Comparison of ENCODE assay signal across 12 cellular contexts in genomic region chr18:23572570-23572969, GRCh38.
"Had no signal": no experiment of that assay in that cellular context is flagged by ENCODE, and none has a peak within 500 bp of the region (broad histone marks: within the 10 kb centered on the region; RNA-seq: fewer than 3 reads in every experiment).

No MANE protein-coding gene starts in this region.

- H3K27ac ChIP-seq: foreskin keratinocyte had no signal

- DNase-seq: activated CD4-positive, alpha-beta T cell treated with anti-CD3 and anti-CD28 coated beads, Interleukin-2, amount 50 U/mL, for 48 hours; activated CD4-positive, CD25-positive, alpha-beta regulatory T cell; activated naive CD4-positive, alpha-beta T cell; activated naive CD8-positive, alpha-beta T cell treated with anti-CD3 and anti-CD28 coated beads, Interleukin-2, amount 50 U/mL, for 24 hours; activated T-cell treated with anti-CD3 and anti-CD28 coated beads, Interleukin-2, amount 50 U/mL, for 4 hours; foreskin keratinocyte; posterior cingulate gyrus; SK-N-SH; T-helper 2 cell; transverse colon had no signal

- H3K4me3 Mint-ChIP-seq: activated naive CD8-positive, alpha-beta T cell treated with anti-CD3 and anti-CD28 coated beads, Interleukin-2, amount 50 U/mL, for 24 hours; stimulated activated memory B cell treated with anti-CD40 and anti-IgM and Interleukin-4, amounts not matched to agents 10 μg/mL and 1 μg/mL and 100 μg/mL, for 72 hours had no signal

- H3K9me3 Mint-ChIP-seq: activated naive CD8-positive, alpha-beta T cell treated with anti-CD3 and anti-CD28 coated beads, Interleukin-2, amount 50 U/mL, for 24 hours; activated T-cell treated with anti-CD3 and anti-CD28 coated beads, Interleukin-2, amount 50 U/mL, for 4 hours; stimulated activated memory B cell treated with anti-CD40 and anti-IgM and Interleukin-4, amounts not matched to agents 10 μg/mL and 1 μg/mL and 100 μg/mL, for 72 hours had no signal

- H3K27me3 Mint-ChIP-seq: activated naive CD8-positive, alpha-beta T cell treated with anti-CD3 and anti-CD28 coated beads, Interleukin-2, amount 50 U/mL, for 24 hours; stimulated activated memory B cell treated with anti-CD40 and anti-IgM and Interleukin-4, amounts not matched to agents 10 μg/mL and 1 μg/mL and 100 μg/mL, for 72 hours had no signal

- H3K27me3 ChIP-seq: foreskin keratinocyte, transverse colon had no signal

- ATAC-seq: activated naive CD8-positive, alpha-beta T cell treated with anti-CD3 and anti-CD28 coated beads, Interleukin-2, amount 50 U/mL, for 24 hours; activated T-cell treated with anti-CD3 and anti-CD28 coated beads, Interleukin-2, amount 50 U/mL, for 4 hours; foreskin keratinocyte; stimulated activated memory B cell treated with anti-CD40 and anti-IgM and Interleukin-4, amounts not matched to agents 10 μg/mL and 1 μg/mL and 100 μg/mL, for 72 hours had no signal

- H3K4me3 ChIP-seq: smooth muscle cell, transverse colon had no signal

- H3K9me3 ChIP-seq: SK-N-SH, transverse colon had no signal

- H3K27ac Mint-ChIP-seq: activated naive CD8-positive, alpha-beta T cell treated with anti-CD3 and anti-CD28 coated beads, Interleukin-2, amount 50 U/mL, for 24 hours; stimulated activated memory B cell treated with anti-CD40 and anti-IgM and Interleukin-4, amounts not matched to agents 10 μg/mL and 1 μg/mL and 100 μg/mL, for 72 hours had no signal
